In genomic region chr5:147575598-147575997, GRCh38 we compare ENCODE assay signal across 8 cellular contexts.
"Had no signal": no experiment of that assay in that cellular context is flagged by ENCODE, and none has a peak within 500 bp of the region (broad histone marks: within the 10 kb centered on the region; RNA-seq: fewer than 3 reads in every experiment).

No MANE protein-coding gene starts in this region.

- DNase-seq: GDM1, GF-D8 had no signal

- ATAC-seq: GM12878 had no signal

- H3K4me3 ChIP-seq: GM12878 had no signal

- FAIRE-seq: G401.6, GM12878, GM12891, GM12892, GM18507, GM19239 had no signal
